Comparison of ENCODE assay signal across 11 cellular contexts in genomic region chr10:131998050-131998844, GRCh38. TPM values are rescaled to one million over a fixed set of nuclear protein-coding genes. Genes with fewer than 3 reads are reported as not detected.
DNase-seq lines count a peak whose midpoint lies in the region; ATAC-seq, FAIRE-seq and TF ChIP-seq lines count a peak whose summit lies in the region.
"Had no signal": no experiment of that assay in that cellular context is flagged by ENCODE, and none has a peak within 500 bp of the region (broad histone marks: within the 10 kb centered on the region; RNA-seq: fewer than 3 reads in every experiment).

No MANE protein-coding gene starts in this region.

- no peak overlapping the region for H3K4me3 Mint-ChIP-seq in natural killer cell

- no peaks in the 10 kb centered on the region for H3K36me3 Mint-ChIP-seq in natural killer cell

- DNase-seq in kidney (no peak), sigmoid colon (peak; percentile 60), RKO (ENCODE audit: low spot score) (no peak), glomerular visceral epithelial cell (ENCODE audit: extremely low spot score) (no peak), natural killer cell (no peak)
- DNase-seq: NCI-H2081, RPMI8226, WERI-Rb-1 had no signal

- no peaks in the 10 kb centered on the region for H3K4me1 Mint-ChIP-seq in natural killer cell

- no peaks in the 10 kb centered on the region for H4K20me1 ChIP-seq in BLaER1

- no peak for TF ChIP-seq EP300 in sigmoid colon (IDR thresholded peaks at IDR 0.05)

- H3K4me3 ChIP-seq in BLaER1 (no peak overlapping the region), kidney (ENCODE audit: low read length in 2 of 2) (no peak overlapping the region), sigmoid colon (no peak overlapping the region)

- no peak for FAIRE-seq in kidney (lab: Jason Lieb, UNC)

- TF ChIP-seq POLR2A in sigmoid colon (IDR thresholded peaks at IDR 0.05): no peak

- H3K9ac ChIP-seq in BLaER1 (no peak overlapping the region), kidney (ENCODE audit: low read length in 2 of 2) (peak overlapping the region in 1 of 2 donors; percentile 6)

- TF ChIP-seq CTCF in kidney (IDR thresholded peaks at IDR 0.05; ENCODE audit: borderline replicate concordance, extremely low read depth, insufficient read depth) (no peak), sigmoid colon (IDR thresholded peaks at IDR 0.05) (no peak), natural killer cell (IDR thresholded peaks at IDR 0.05) (no peak)

- peak overlapping the region; percentile 35; the same call in 1 of the 2 replicates for H3K4me2 ChIP-seq in BLaER1

- H3K27me3 ChIP-seq in BLaER1 (no peaks in the 10 kb centered on the region), sigmoid colon (no peaks in the 10 kb centered on the region)

- ATAC-seq in GM21528 (IDR thresholded peaks at IDR 0.05; ENCODE audit: low FRiP score, unreplicated experiment) (no peak), natural killer cell (no peak)

- intact Hi-C loops in kidney (cut with DNase I) (no loop called here), sigmoid colon (cut with DNase I) (no loop called here), natural killer cell (cut with micrococcal nuclease) (no loop called here)

- no peak overlapping the region for H3K27ac Mint-ChIP-seq in natural killer cell

- H3K36me3 ChIP-seq in BLaER1 (no peaks in the 10 kb centered on the region), kidney (ENCODE audit: control insufficient read depth in 1 of 2, insufficient read depth in 2 of 2, low read length in 2 of 2) (no peaks in the 10 kb centered on the region), sigmoid colon (no peaks in the 10 kb centered on the region)
- H3K36me3 ChIP-seq: WERI-Rb-1 had no signal

- peaks cover 12 to 13% of the 10 kb centered on the region in 2 donors for H3K27me3 Mint-ChIP-seq in natural killer cell (ENCODE audit: low read depth in 2 of 2)

- no peaks in the 10 kb centered on the region for H3K9me3 ChIP-seq in BLaER1
- no peaks in the 10 kb centered on the region for H3K9me3 ChIP-seq in kidney (ENCODE audit: control insufficient read depth in 1 of 2, low read length in 2 of 2)
- H3K9me3 ChIP-seq in sigmoid colon: no peaks in the 10 kb centered on the region

- no peaks in the 10 kb centered on the region for H3K9me3 Mint-ChIP-seq in natural killer cell

- H3K27ac ChIP-seq in BLaER1 (no peak overlapping the region), adipose tissue (ENCODE audit: low read depth, low read length) (peak overlapping the region; percentile 28), kidney (ENCODE audit: low read depth in 2 of 2, low read length in 2 of 2) (peak overlapping the region; percentile 2 to 16), sigmoid colon (peak overlapping the region; percentile 72 to 81 (median 77))
- H3K27ac ChIP-seq: WERI-Rb-1 had no signal

- 49 to 73% (median 68%) methylated on average over 15 of the region's 15 CpGs for WGBS in adipose tissue, 3 donors
- 66 to 72% methylated on average over 15 of the region's 15 CpGs for WGBS in sigmoid colon, 2 donors

- H3K4me1 ChIP-seq in BLaER1 (peaks cover 21% of the 10 kb centered on the region), kidney (ENCODE audit: control insufficient read depth in 1 of 2, insufficient read depth in 1 of 2, low read depth in 1 of 2, low read length in 2 of 2) (peaks cover 2 to 6% of the 10 kb centered on the region in 2 donors), sigmoid colon (peaks cover 0 to 26% (median 22%) of the 10 kb centered on the region in 4 donors)

RNA-seq across cellular contexts. Expression of gene BNIP3, which starts 16.5 kb away (rescaled TPM):
- polyA plus RNA-seq in adipose tissue: 100 to 1,000 TPM in 1 of 3 donors, 10 to 100 TPM in 2; 34.5 to 382 (median 57.9) TPM
- 49.6 TPM for total RNA-seq in kidney
- polyA plus RNA-seq in kidney (ENCODE audit: insufficient read depth, low read depth, low replicate concordance): 75.4 TPM
- 100 to 1,000 TPM in 2 of 4 donors, 10 to 100 TPM in 2; 55.9 to 125 (median 95.4) TPM for total RNA-seq in sigmoid colon
- 10 to 100 TPM in 2 of 3 donors, 1 to 10 TPM in 1; 3.9 to 11.7 (median 10.8) TPM for polyA plus RNA-seq in sigmoid colon
- total RNA-seq in natural killer cell: 10 to 100 TPM in 2 of 3 donors, 1 to 10 TPM in 1; 9.9 to 12.9 (median 12.1) TPM
